ENCODE assay signal across 11 cellular contexts in the genomic region with DNA sequence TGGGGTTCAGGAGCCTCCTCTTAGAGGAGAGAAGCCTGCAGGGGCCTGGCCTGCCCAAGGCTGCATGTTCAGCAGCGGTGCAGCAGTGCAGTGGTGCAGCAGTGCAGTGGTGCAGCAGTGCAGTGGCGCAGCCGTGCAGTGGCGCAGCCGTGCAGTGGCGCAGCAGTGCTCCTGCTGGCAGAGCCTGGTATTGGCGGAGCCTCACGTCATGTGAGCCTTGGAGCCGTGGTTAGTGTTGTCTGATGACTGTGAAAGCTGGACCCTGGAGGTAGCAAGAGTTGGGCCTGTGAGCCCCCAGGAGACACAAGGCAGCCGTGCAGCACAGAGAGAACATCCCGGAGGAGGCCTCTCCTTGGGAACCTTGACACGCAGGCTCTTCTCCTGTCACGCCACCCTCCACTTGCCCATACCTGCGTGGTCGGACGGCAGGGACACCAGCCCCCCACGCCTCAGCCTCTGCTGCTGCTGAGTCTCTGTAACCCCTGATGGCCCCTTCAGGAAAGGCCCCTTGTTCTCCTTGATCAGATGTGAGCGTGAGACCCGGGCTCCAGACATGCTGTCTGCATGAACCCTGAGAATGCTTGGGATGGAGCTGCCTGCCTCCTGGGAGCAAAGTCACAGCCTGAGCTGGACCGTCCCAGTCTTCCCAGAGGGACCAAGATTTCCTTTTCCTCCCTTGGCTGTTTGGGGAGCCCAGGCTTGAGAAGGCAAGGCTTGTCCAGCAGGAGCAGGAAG.
A peak's percentile ranks its signal among the peaks of the same experiment; 100 is the strongest.
DNase-seq lines count a peak whose midpoint lies in the region; ATAC-seq and TF ChIP-seq lines count a peak whose summit lies in the region.
"Had no signal": no experiment of that assay in that cellular context is flagged by ENCODE, and none has a peak within 500 bp of the region (broad histone marks: within the 10 kb centered on the region; RNA-seq: fewer than 3 reads in every experiment).

No MANE protein-coding gene starts in this region.

- H3K36me3 ChIP-seq in Panc1 (ENCODE audit: control insufficient read depth, insufficient read depth, low read length): no peaks in the 10 kb centered on the region
- no peaks in the 10 kb centered on the region for H3K36me3 ChIP-seq in lower lobe of right lung
- H3K36me3 ChIP-seq in esophagus squamous epithelium: no peaks in the 10 kb centered on the region

- ATAC-seq in Panc1 (no peak), lower lobe of right lung (no peak), GM18873 (IDR thresholded peaks at IDR 0.05; ENCODE audit: low FRiP score, unreplicated experiment) (no peak)

- no peaks in the 10 kb centered on the region for H3K4me1 ChIP-seq in Panc1 (ENCODE audit: control insufficient read depth, insufficient read depth, low read length)
- no peaks in the 10 kb centered on the region for H3K4me1 ChIP-seq in lower lobe of right lung
- no peaks in the 10 kb centered on the region for H3K4me1 ChIP-seq in esophagus squamous epithelium
- H3K4me1 ChIP-seq: parathyroid adenoma had no signal

- peak; percentile 55 for TF ChIP-seq CTCF in 22Rv1 (IDR thresholded peaks at IDR 0.05)
- TF ChIP-seq CTCF in GM12864 (IDR thresholded peaks at IDR 0.05; ENCODE audit: low read depth, low read length, missing control alignments): peak; percentile 36
- peak; percentile 54 for TF ChIP-seq CTCF in Panc1 (IDR thresholded peaks at IDR 0.05)
- TF ChIP-seq CTCF in lower lobe of right lung (IDR thresholded peaks at IDR 0.05): no peak
- TF ChIP-seq CTCF in GM13976 (IDR thresholded peaks at IDR 0.05; ENCODE audit: borderline replicate concordance, control extremely low read depth, extremely low read depth, insufficient read depth, missing control alignments): no peak
- TF ChIP-seq CTCF in esophagus squamous epithelium (IDR thresholded peaks at IDR 0.05): no peak

- H3K27me3 ChIP-seq in Panc1 (ENCODE audit: control insufficient read depth, insufficient read depth, low read length) (no peaks in the 10 kb centered on the region), lower lobe of right lung (ENCODE audit: low read depth) (no peaks in the 10 kb centered on the region), esophagus squamous epithelium (peaks cover 0 to 7% (median 0%) of the 10 kb centered on the region in 4 donors)

- H3K9me3 ChIP-seq in Panc1 (ENCODE audit: control insufficient read depth, insufficient read depth, low read depth, low read length): 0 out of 2 replicates have a peak, but pooled peaks cover 3% of the 10 kb centered on the region
- H3K9me3 ChIP-seq in lower lobe of right lung: peaks cover 14% of the 10 kb centered on the region
- H3K9me3 ChIP-seq in esophagus squamous epithelium: peaks cover 0 to 20% (median 11%) of the 10 kb centered on the region in 3 donors

- H3K4me3 ChIP-seq in GM12864 (ENCODE audit: low read depth, low read length) (no peak overlapping the region), Panc1 (ENCODE audit: low read depth in 2 of 2, low read length in 2 of 2) (no peak overlapping the region), lower lobe of right lung (no peak overlapping the region), esophagus squamous epithelium (no peak overlapping the region)

- CTCF ChIA-PET in Panc1 (lab: Charles Lee): no interaction called here

- intact Hi-C loops in Panc1 (cut with micrococcal nuclease; ENCODE audit: unreplicated experiment): loop anchor here (10.0 kb wide), 1 partner anchor 497 kb away; no protein-coding TSS in a partner anchor
- intact Hi-C loops in lower lobe of right lung (cut with DNase I): no loop called here
- intact Hi-C loops in esophagus squamous epithelium (cut with DNase I): no loop called here

- BruUV-seq in Panc1 (replicated peaks; lab: Mats Ljungman, UMichigan): no TSS peak

- DNase-seq in GM12864 (ENCODE audit: low read depth): no peak
- no peak for DNase-seq in Panc1 (ENCODE audit: low read depth, low spot score)
- peak; percentile 30 for DNase-seq in lower lobe of right lung
- no peak for DNase-seq in NCI-H1105 treated with DMSO at 0.1 percent for 48 hours (lab: John Stamatoyannopoulos, UW)
- DNase-seq in GM13976 (ENCODE audit: low spot score): no peak
- no peak for DNase-seq in esophagus squamous epithelium (lab: John Stamatoyannopoulos, UW)
- DNase-seq: kidney glomerular epithelial cell, NCI-H2081 had no signal

- no peak for TF ChIP-seq POLR2A in esophagus squamous epithelium (IDR thresholded peaks at IDR 0.05)

- no peak overlapping the region for H3K27ac ChIP-seq in 22Rv1
- H3K27ac ChIP-seq in Panc1 (ENCODE audit: low read length): no peak overlapping the region
- no peak overlapping the region for H3K27ac ChIP-seq in lower lobe of right lung
- no peak overlapping the region for H3K27ac ChIP-seq in esophagus squamous epithelium
- H3K27ac ChIP-seq: parathyroid adenoma had no signal

- WGBS in esophagus squamous epithelium, 2 donors: 77 to 95% methylated on average over 6 to 9 of the region's 20 CpGs

- in situ Hi-C loops in Panc1 (cut with HindIII; ENCODE audit: low pct_unique_long_range_greater_than_20kb, low sequenced_read_pairs) (no loop called here), GM13976 (cut with MboI; ENCODE audit: low sequenced_read_pairs, unreplicated experiment) (no loop called here)

- POLR2A ChIA-PET in Panc1 (lab: Charles Lee): no interaction called here

Comparison
In these comparisons a context has a peak if more than half of its experiments do, and no peak if none do; other contexts are left out.
1. CTCF ChIP-seq: peak in 22Rv1 (single experiment), GM12864 (single experiment) and Panc1 (single experiment); none in lower lobe of right lung (single experiment), GM13976 (single experiment) and esophagus squamous epithelium (0 of 6).